In genomic region chr12:23540572-23540971, GRCh38 we compare ENCODE assay signal across 1 cellular context.
TF ChIP-seq lines count a peak whose summit lies in the region.

No MANE protein-coding gene starts in this region.

TF ChIP-seq in SK-N-SH treated with all-trans-retinoic acid at 6 μM for 48 hours, 23 proteins besides CTCF, POLR2A, EP300 and RAD21 (continued from another document):
- TF ChIP-seq POU6F1 (CRISPR knock-in tag; IDR thresholded peaks at IDR 0.05; ENCODE audit: borderline replicate concordance, low read depth) = no peak
- peak; percentile 83 for TF ChIP-seq TCF4 (CRISPR knock-in tag; IDR thresholded peaks at IDR 0.05; ENCODE audit: borderline replicate concordance)
- TF ChIP-seq PPARA (CRISPR knock-in tag; IDR thresholded peaks at IDR 0.05; ENCODE audit: borderline replicate concordance) = no peak
- 0 out of 2 replicates have a peak, but pooled peaks have one; percentile 12 for TF ChIP-seq ZNF8 (CRISPR knock-in tag; IDR thresholded peaks at IDR 0.05)
- TF ChIP-seq ZNF565 (CRISPR knock-in tag; conservative IDR thresholded peaks at IDR 0.05; ENCODE audit: low read depth) = no peak
- no peak for TF ChIP-seq ZFP3 (CRISPR knock-in tag; IDR thresholded peaks at IDR 0.05)
- TF ChIP-seq GLIS3 (CRISPR knock-in tag; IDR thresholded peaks at IDR 0.05) = no peak
- TF ChIP-seq OSR1 (CRISPR knock-in tag; IDR thresholded peaks at IDR 0.05) = no peak
- TF ChIP-seq CSRNP3 (CRISPR knock-in tag; IDR thresholded peaks at IDR 0.05) = no peak
TF ChIP-seq in SK-N-SH treated with all-trans-retinoic acid at 6 μM for 48 hours: peak in this region for 3.
